In genomic region chr6:53461041-53461656, GRCh38 we compare ENCODE assay signal across 8 cellular contexts.
DNase-seq lines count a peak whose midpoint lies in the region; ATAC-seq and TF ChIP-seq lines count a peak whose summit lies in the region.

No MANE protein-coding gene starts in this region.

- no peaks in the 10 kb centered on the region for H3K36me3 ChIP-seq in gastroesophageal sphincter
- H3K36me3 ChIP-seq in tibial nerve: no peaks in the 10 kb centered on the region

- H3K9me3 ChIP-seq in gastroesophageal sphincter (peaks cover 0 to under 1% (median 0%) of the 10 kb centered on the region in 3 donors), tibial nerve (no peaks in the 10 kb centered on the region)

- H3K4me1 ChIP-seq in gastroesophageal sphincter (no peaks in the 10 kb centered on the region), tibial nerve (peaks cover 0 to 25% (median 3%) of the 10 kb centered on the region in 4 donors)

- in situ Hi-C loops in ACHN (cut with HindIII; ENCODE audit: low pct_ligation_motif_present, low pct_unique_long_range_greater_than_20kb, low sequenced_read_pairs): no loop called here

- H3K27me3 ChIP-seq in gastroesophageal sphincter (no peaks in the 10 kb centered on the region), tibial nerve (no peaks in the 10 kb centered on the region)

- ATAC-seq in GM21390 (IDR thresholded peaks at IDR 0.05; ENCODE audit: unreplicated experiment) (peak; percentile 54), HG03442 (IDR thresholded peaks at IDR 0.05; ENCODE audit: unreplicated experiment) (peak; percentile 79), gastroesophageal sphincter (no peak)

- DNase-seq in SKM-1 treated with dmso at 0.1 percent for 144 hours (lab: John Stamatoyannopoulos, UW; ENCODE audit: unreplicated experiment) (peak; percentile 72), ACHN (no peak), cerebellum (ENCODE audit: low spot score) (no peak), tibial nerve (ENCODE audit: low spot score in 2 of 2) (no peak)

- TF ChIP-seq EP300 in gastroesophageal sphincter (IDR thresholded peaks at IDR 0.05): no peak
- no peak for TF ChIP-seq EP300 in tibial nerve (IDR thresholded peaks at IDR 0.05)

- H3K27ac ChIP-seq in gastroesophageal sphincter (no peak overlapping the region), tibial nerve (no peak overlapping the region)

- H3K4me3 ChIP-seq in GM08714 (ENCODE audit: low read length): peak overlapping the region; percentile 10; the same call in 1 of the 2 replicates
- no peak overlapping the region for H3K4me3 ChIP-seq in gastroesophageal sphincter
- H3K4me3 ChIP-seq in tibial nerve: no peak overlapping the region

- TF ChIP-seq CTCF in gastroesophageal sphincter (IDR thresholded peaks at IDR 0.05): no peak
- TF ChIP-seq CTCF in tibial nerve (IDR thresholded peaks at IDR 0.05): no peak

- WGBS in gastroesophageal sphincter (ENCODE audit: low coverage in 1 of 2), 2 donors: 33 to 100% methylated on average over 1 of the region's 1 CpG
- WGBS in tibial nerve, 2 donors: 66 to 88% methylated on average over 1 of the region's 1 CpG

- no peak for TF ChIP-seq POLR2A in gastroesophageal sphincter (IDR thresholded peaks at IDR 0.05)
- TF ChIP-seq POLR2A in tibial nerve (IDR thresholded peaks at IDR 0.05): no peak
